Comparison of ENCODE assay signal across 8 cellular contexts in genomic region chr22:28882878-28883656, GRCh38. TPM values are rescaled to one million over a fixed set of nuclear protein-coding genes. Genes with fewer than 3 reads are reported as not detected.
DNase-seq lines count a peak whose midpoint lies in the region; ATAC-seq and TF ChIP-seq lines count a peak whose summit lies in the region.

Gene ZNRF3, plus strand, starts transcription at chr22:28883572. Its CDS starts 195 bp downstream, at chr22:28883767.

- H3K4me3 Mint-ChIP-seq in activated naive CD8-positive, alpha-beta T cell treated with anti-CD3 and anti-CD28 coated beads, Interleukin-2, amount 50 U/mL, for 24 hours: peak within 1 kb of the TSS; percentile 75
- peak within 1 kb of the TSS; percentile 88 for H3K4me3 Mint-ChIP-seq in osteocyte (ENCODE audit: unreplicated experiment)

- H3K36me3 ChIP-seq in H7 (replicated peaks; ENCODE audit: control insufficient read depth, insufficient read depth, low read length): no peaks in the 10 kb centered on the region

- DNase-seq in COR-L47 (lab: John Stamatoyannopoulos, UW) (peak; percentile 82), H7 (peak; percentile 98), NCI-H1092 treated with DMSO at 0.1 percent for 48 hours (lab: John Stamatoyannopoulos, UW) (peak; percentile 87), SW480 (ENCODE audit: low spot score) (peak; percentile 92), Right ventricle myocardium inferior (ENCODE audit: missing footprints) (peak; percentile 96), osteocyte (ENCODE audit: extremely low spot score, unreplicated experiment) (peak; percentile 98)
- DNase-seq in activated naive CD8-positive, alpha-beta T cell treated with anti-CD3 and anti-CD28 coated beads, Interleukin-2, amount 50 U/mL, for 24 hours: peak; percentile 88

- peak within 1 kb of the TSS; percentile 70 for H3K4me3 ChIP-seq in H7 (ENCODE audit: insufficient read depth, low read depth, low read length)

- peak within 1 kb of the TSS; percentile 47 for H3K27ac Mint-ChIP-seq in activated naive CD8-positive, alpha-beta T cell treated with anti-CD3 and anti-CD28 coated beads, Interleukin-2, amount 50 U/mL, for 24 hours
- peak within 1 kb of the TSS; percentile 11 for H3K27ac Mint-ChIP-seq in osteocyte (ENCODE audit: unreplicated experiment)

- no peaks in the 10 kb centered on the region for H3K9me3 Mint-ChIP-seq in activated naive CD8-positive, alpha-beta T cell treated with anti-CD3 and anti-CD28 coated beads, Interleukin-2, amount 50 U/mL, for 24 hours
- H3K9me3 Mint-ChIP-seq in osteocyte (ENCODE audit: unreplicated experiment): no peaks in the 10 kb centered on the region

- peak within 1 kb of the TSS; percentile 41 for H3K27ac ChIP-seq in temporal lobe (ENCODE audit: low read depth, low read length)

- peaks cover 43% of the 10 kb centered on the region for H3K27me3 Mint-ChIP-seq in activated naive CD8-positive, alpha-beta T cell treated with anti-CD3 and anti-CD28 coated beads, Interleukin-2, amount 50 U/mL, for 24 hours
- peaks cover 3% of the 10 kb centered on the region for H3K27me3 Mint-ChIP-seq in osteocyte (ENCODE audit: unreplicated experiment)

- H3K4me1 Mint-ChIP-seq in activated naive CD8-positive, alpha-beta T cell treated with anti-CD3 and anti-CD28 coated beads, Interleukin-2, amount 50 U/mL, for 24 hours: peaks cover 23% of the 10 kb centered on the region
- H3K4me1 Mint-ChIP-seq in osteocyte (ENCODE audit: unreplicated experiment): peaks cover 20% of the 10 kb centered on the region

- no peaks in the 10 kb centered on the region; the same call in 1 of the 2 replicates for H3K27me3 ChIP-seq in H7 (ENCODE audit: control insufficient read depth, insufficient read depth, low read length)

- peak; percentile 83 for ATAC-seq in activated naive CD8-positive, alpha-beta T cell treated with anti-CD3 and anti-CD28 coated beads, Interleukin-2, amount 50 U/mL, for 24 hours
- peak; percentile 98 for ATAC-seq in Right ventricle myocardium inferior

- no peaks in the 10 kb centered on the region for H3K36me3 Mint-ChIP-seq in activated naive CD8-positive, alpha-beta T cell treated with anti-CD3 and anti-CD28 coated beads, Interleukin-2, amount 50 U/mL, for 24 hours (ENCODE audit: low read depth)
- H3K36me3 Mint-ChIP-seq in osteocyte (ENCODE audit: unreplicated experiment): peaks cover 3% of the 10 kb centered on the region

- no peak for TF ChIP-seq CTCF in osteocyte (IDR thresholded peaks at IDR 0.05)

- intact Hi-C loops in Right ventricle myocardium inferior (cut with DNase I): no loop called here

RNA-seq across cellular contexts. Expression of gene ZNRF3, which starts in this region (rescaled TPM):
- 22.1 and 27.7 TPM in 2 replicates for total RNA-seq in H7 (2014; rRNA removed; shearing (Covaris generic))
- 5.4 TPM for total RNA-seq in Right ventricle myocardium inferior
- total RNA-seq in osteocyte: 6.4 and 6.7 TPM in 2 replicates
- 7.6 TPM for total RNA-seq in temporal lobe

Comparison
In these comparisons a context has a peak if more than half of its experiments do, and no peak if none do; other contexts are left out.
1. Peak in every context shown above with its lines: DNase-seq, ATAC-seq, H3K4me3 ChIP-seq and H3K27ac ChIP-seq.